Comparison of ENCODE assay signal across 8 cellular contexts in the genomic region with DNA sequence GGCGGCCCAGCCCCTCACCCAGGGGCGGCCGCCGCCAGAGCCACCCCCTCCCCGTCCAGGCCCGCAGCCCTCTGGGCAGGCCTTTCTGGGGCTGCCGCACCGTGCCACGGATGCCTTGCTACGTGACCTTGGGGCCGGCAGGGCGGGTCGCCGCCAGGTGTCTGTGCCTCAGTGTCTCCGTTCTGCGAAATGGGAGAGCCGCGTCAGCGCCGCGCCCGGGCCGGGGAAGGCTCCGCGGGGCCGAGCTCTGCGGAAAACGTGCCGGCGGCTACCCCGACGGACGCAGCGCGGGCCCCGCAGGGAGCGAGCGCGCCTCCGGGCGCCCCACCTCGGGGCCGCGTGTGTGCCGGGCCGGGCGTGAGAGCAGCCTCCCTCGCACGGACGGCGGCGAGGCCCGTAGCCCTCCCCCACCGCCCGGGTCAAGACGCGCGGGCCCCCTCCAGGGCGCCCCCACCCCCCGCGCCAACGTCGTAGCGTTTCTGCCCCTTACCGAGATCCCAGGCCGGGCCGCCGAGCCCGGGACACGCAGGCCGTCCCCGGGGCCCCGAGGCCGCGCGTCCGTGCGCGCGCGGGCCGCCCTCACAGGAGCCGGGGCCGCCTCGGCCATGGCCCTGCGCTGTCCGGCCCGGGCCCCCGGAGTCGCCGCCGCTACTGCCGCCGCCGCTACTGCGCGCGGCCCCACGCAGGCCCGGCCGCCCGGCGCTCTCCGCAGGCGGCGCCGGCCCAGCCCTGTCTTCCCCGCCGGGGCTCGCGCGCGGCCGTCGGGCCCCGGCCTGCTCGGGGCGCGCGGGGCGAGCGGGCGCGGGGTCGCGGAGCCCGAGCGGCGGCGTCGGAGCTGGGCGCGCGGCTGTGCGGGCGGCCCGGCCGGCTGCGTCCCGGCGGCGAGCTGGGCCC. TPM values are rescaled to one million over a fixed set of nuclear protein-coding genes. Genes with fewer than 3 reads are reported as not detected.
A peak's percentile ranks its signal among the peaks of the same experiment; 100 is the strongest.
DNase-seq lines count a peak whose midpoint lies in the region; ATAC-seq, FAIRE-seq and TF ChIP-seq lines count a peak whose summit lies in the region.

No MANE protein-coding gene starts in this region.

- peak overlapping the region; percentile 82 for H3K4me2 ChIP-seq in trophoblast cell (ENCODE audit: low read length)

- peak overlapping the region; percentile 95 for H2AFZ ChIP-seq in trophoblast cell (ENCODE audit: insufficient read depth, low read length, poor library complexity)

- peaks cover 27% of the 10 kb centered on the region for H3K36me3 Mint-ChIP-seq in CD4-positive, alpha-beta T cell (ENCODE audit: low read depth)

- peak; percentile 8 for ATAC-seq in CD4-positive, alpha-beta T cell (ENCODE audit: poor library complexity)
- ATAC-seq in HG03139 (IDR thresholded peaks at IDR 0.05; ENCODE audit: unreplicated experiment), result peak; percentile 27

- H2BK120ac ChIP-seq in trophoblast cell (ENCODE audit: insufficient read depth, low read length, poor library complexity), result no peak overlapping the region

- no peaks in the 10 kb centered on the region for H3K9me3 Mint-ChIP-seq in CD4-positive, alpha-beta T cell

- H3K4me3 ChIP-seq in trophoblast cell (ENCODE audit: low read depth, low read length), result peak overlapping the region; percentile 79

- no peak overlapping the region for H3K27ac Mint-ChIP-seq in CD4-positive, alpha-beta T cell

- no CpG with 5 or more reads among the region's 142 CpGs for WGBS in trophoblast cell (ENCODE audit: extremely low coverage, insufficient coverage, insufficient read length)

- peak; percentile 26 for TF ChIP-seq POLR2A in GM19099 (IDR thresholded peaks at IDR 0.05; ENCODE audit: extremely low read depth, insufficient read length, low read depth)

- no peaks in the 10 kb centered on the region for H3K27me3 ChIP-seq in CD4-positive, alpha-beta T cell (ENCODE audit: control insufficient read depth, insufficient read depth, low read length)
- peaks cover 3% of the 10 kb centered on the region for H3K27me3 ChIP-seq in trophoblast cell (ENCODE audit: insufficient read depth, low read length)

- peaks cover 8% of the 10 kb centered on the region for H3K27me3 Mint-ChIP-seq in CD4-positive, alpha-beta T cell

- no peak for DNase-seq in CD4-positive, alpha-beta T cell
- peak; percentile 33 to 41 for DNase-seq in activated CD4-positive, alpha-beta T cell treated with anti-CD3 and anti-CD28 coated beads, Interleukin-2, amount 50 U/mL, for 48 hours
- DNase-seq in frontal cortex (ENCODE audit: low spot score in 2 of 2) (peak; percentile 54 to 57), trophoblast cell (peak in 1 of 2 donors; percentile 39), NCI-H524 (lab: John Stamatoyannopoulos, UW) (no peak), cerebellar nuclear complex (lab: John Stamatoyannopoulos, UW) (no peak)

- H3K4me1 Mint-ChIP-seq in CD4-positive, alpha-beta T cell (ENCODE audit: low read depth), result peaks cover 33% of the 10 kb centered on the region

- H3K9me3 ChIP-seq in CD4-positive, alpha-beta T cell (ENCODE audit: control insufficient read depth, low read length), result no peaks in the 10 kb centered on the region
- H3K9me3 ChIP-seq in trophoblast cell (ENCODE audit: insufficient read depth, low read depth, low read length), result no peaks in the 10 kb centered on the region

- CTCF ChIA-PET in CD4-positive, alpha-beta T cell (lab: Charles Lee), result interaction anchor here (0.6 to 2.7 kb wide), 8 partner anchors 9 to 313 kb away, joined by 3 to 18 read pairs (median 4); a partner anchor contains a TSS

- POLR2A ChIA-PET in CD4-positive, alpha-beta T cell (lab: Charles Lee), result interaction anchor here (0.7 to 2.2 kb wide), 7 partner anchors 37 to 946 kb away, joined by 3 to 20 read pairs (median 3); a partner anchor contains a TSS

- no peak for FAIRE-seq in frontal cortex (lab: Jason Lieb, UNC)

- no peak overlapping the region for H3K23ac ChIP-seq in trophoblast cell (ENCODE audit: low read length)

- peak overlapping the region; percentile 93 for H4K91ac ChIP-seq in trophoblast cell (ENCODE audit: low read depth, low read length)

- H4K8ac ChIP-seq in trophoblast cell (ENCODE audit: low read depth, low read length), result peak overlapping the region; percentile 64

- no peak overlapping the region for H3K4me3 Mint-ChIP-seq in CD4-positive, alpha-beta T cell

- intact Hi-C loops in CD4-positive, alpha-beta T cell (cut with DNase I, micrococcal nuclease), result loop anchor here (1.0 to 5.0 kb wide), 5 partner anchors 37 to 220 kb away; a partner anchor contains a TSS

- peak overlapping the region; percentile 43 for H3K14ac ChIP-seq in trophoblast cell (ENCODE audit: low read length)

- H2AK5ac ChIP-seq in trophoblast cell (ENCODE audit: low read length), result no peak overlapping the region

- peaks cover 10% of the 10 kb centered on the region for H3K79me1 ChIP-seq in trophoblast cell (ENCODE audit: low read length)

- peaks cover 13 to 15% of the 10 kb centered on the region in 2 experiments for H3K36me3 ChIP-seq in trophoblast cell (ENCODE audit: control insufficient read depth in 1 of 2, insufficient read depth in 2 of 2, low read length in 2 of 2)

- H3K9ac ChIP-seq in trophoblast cell (ENCODE audit: low read length), result peak overlapping the region; percentile 76

- H2BK12ac ChIP-seq in trophoblast cell (ENCODE audit: low read length), result no peak overlapping the region

- peaks cover 8% of the 10 kb centered on the region for H3K79me2 ChIP-seq in trophoblast cell (ENCODE audit: control insufficient read depth, insufficient read depth, low read length, poor library complexity)

- H2BK5ac ChIP-seq in trophoblast cell (ENCODE audit: low read depth, low read length, poor library complexity), result no peak overlapping the region

- no peak for TF ChIP-seq CTCF in CD4-positive, alpha-beta T cell (IDR thresholded peaks at IDR 0.05)

- H3K4ac ChIP-seq in trophoblast cell (ENCODE audit: low read depth, low read length), result no peak overlapping the region

- peaks cover 0 to 6% of the 10 kb centered on the region in 2 experiments for H3K4me1 ChIP-seq in trophoblast cell (ENCODE audit: control insufficient read depth in 1 of 2, insufficient read depth in 2 of 2, low read length in 2 of 2)

- H3K27ac ChIP-seq in CD4-positive, alpha-beta T cell (ENCODE audit: low read depth, low read length), result no peak overlapping the region
- peak overlapping the region; percentile 52 for H3K27ac ChIP-seq in trophoblast cell (ENCODE audit: low read depth, low read length)

- H3K18ac ChIP-seq in trophoblast cell (ENCODE audit: low read length), result peak overlapping the region; percentile 33

- peak overlapping the region; percentile 63 for H4K12ac ChIP-seq in trophoblast cell (ENCODE audit: low read depth, low read length)

RNA-seq across cellular contexts. Expression of a gene that starts 1.1 kb away (rescaled TPM):
- total RNA-seq in CD4-positive, alpha-beta T cell, result 10 to 100 TPM; 14.5 to 14.8 TPM
- total RNA-seq in frontal cortex, result 4.5 TPM
- polyA plus RNA-seq in trophoblast cell (2013), result 10.7 TPM in 2 replicates

RNA-seq across cellular contexts. Expression of a gene that starts 37.8 kb away (rescaled TPM):
- 10 to 100 TPM; 28.4 to 30.3 TPM for total RNA-seq in CD4-positive, alpha-beta T cell
- 23.2 TPM for total RNA-seq in frontal cortex
- polyA plus RNA-seq in trophoblast cell (2013), result 12.1 and 12.8 TPM in 2 replicates

Comparison
In these comparisons a context has a peak if more than half of its experiments do, and no peak if none do; other contexts are left out.
1. DNase-seq: peak in activated CD4-positive, alpha-beta T cell treated with anti-CD3 and anti-CD28 coated beads, Interleukin-2, amount 50 U/mL, for 48 hours (2 of 2) and frontal cortex (2 of 2); none in CD4-positive, alpha-beta T cell (0 of 10), NCI-H524 (0 of 2) and cerebellar nuclear complex (0 of 2).